Comparison of ENCODE assay signal across 19 cellular contexts in the genomic region with DNA sequence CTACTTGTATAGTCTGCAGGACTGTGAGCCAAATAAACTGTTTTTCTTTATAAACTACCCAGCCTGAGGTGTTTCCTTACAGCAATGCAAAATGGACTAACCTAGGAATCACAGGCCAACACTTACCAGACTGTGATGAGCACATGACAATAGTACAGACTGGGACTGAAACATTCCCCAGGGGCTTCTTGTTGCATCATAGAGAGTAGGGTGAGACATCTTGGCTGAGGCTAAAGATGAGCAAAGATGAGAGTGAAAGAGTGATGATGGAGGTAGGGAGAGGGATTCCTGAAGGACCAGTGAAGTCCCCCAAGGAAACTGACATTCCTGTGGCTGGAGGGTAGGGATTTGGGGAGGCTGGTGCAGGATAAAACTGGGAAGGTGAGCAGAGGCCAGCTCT.
DNase-seq lines count a peak whose midpoint lies in the region; ATAC-seq and TF ChIP-seq lines count a peak whose summit lies in the region.
"Had no signal": no experiment of that assay in that cellular context is flagged by ENCODE, and none has a peak within 500 bp of the region (broad histone marks: within the 10 kb centered on the region; RNA-seq: fewer than 3 reads in every experiment).

No MANE protein-coding gene starts in this region.

- H4K20me1 ChIP-seq in IMR-90 (ENCODE audit: insufficient read depth, low read length), result no peaks in the 10 kb centered on the region
- no peaks in the 10 kb centered on the region for H4K20me1 ChIP-seq in mammary epithelial cell (ENCODE audit: insufficient read depth, low read length)

- ATAC-seq in IMR-90 (ENCODE audit: low read depth), result no peak
- no peak for ATAC-seq in aorta (ENCODE audit: low FRiP score)
- no peak for ATAC-seq in Right ventricle myocardium superior (ENCODE audit: poor library complexity)
- ATAC-seq: Right ventricle myocardium inferior had no signal

- no peak for DNase-seq in IMR-90
- peak; percentile 9 for DNase-seq in mammary epithelial cell
- peak; percentile 23 for DNase-seq in fibroblast of peridontal ligament (ENCODE audit: extremely low read depth)
- no peak for DNase-seq in occipital lobe (lab: John Stamatoyannopoulos, UW)
- no peak for DNase-seq in SW 1271 (lab: John Stamatoyannopoulos, UW)
- DNase-seq in aorta, result no peak
- no peak for DNase-seq in Right ventricle myocardium superior
- DNase-seq: C1 segment of cervical spinal cord, DMS79, H9, Karpas-422, MM.1S, NCI-H1092 treated with DMSO at 0.1 percent for 48 hours, NCI-H2081 treated with DMSO at 0.1 percent for 48 hours, Peyer's patch had no signal

- H3K56ac ChIP-seq in IMR-90 (ENCODE audit: extremely low read depth, insufficient read depth, low read length), result no peak overlapping the region

- CTCF ChIA-PET in IMR-90 (lab: Yijun Ruan, JAX) (no interaction called here), mammary epithelial cell (lab: Charles Lee; ENCODE audit: low non-redundant PET) (no interaction called here)

- TF ChIP-seq CTCF in IMR-90 (conservative IDR thresholded peaks at IDR 0.05; ENCODE audit: low read depth, low read length) (no peak), mammary epithelial cell (conservative IDR thresholded peaks at IDR 0.05 in 1 of 2, IDR thresholded peaks at IDR 0.05 in 1 of 2; ENCODE audit: extremely low read depth in 1 of 2, insufficient read depth in 1 of 2, low read depth in 1 of 2, low read length in 2 of 2) (no peak)

- H3K27me3 ChIP-seq in ACC112 (ENCODE audit: insufficient read depth, low read length) (no peaks in the 10 kb centered on the region), IMR-90 (ENCODE audit: control insufficient read depth, insufficient read depth, low read length) (no peaks in the 10 kb centered on the region), mammary epithelial cell (ENCODE audit: insufficient read depth, low read length) (no peaks in the 10 kb centered on the region), aorta (ENCODE audit: control insufficient read depth in 1 of 2, insufficient read depth in 2 of 2, low read length in 1 of 2) (no peaks in the 10 kb centered on the region)
- H3K27me3 ChIP-seq: Peyer's patch had no signal

- H3K4me3 ChIP-seq in ACC112 (ENCODE audit: low read depth, low read length) (no peak overlapping the region), IMR-90 (ENCODE audit: insufficient read depth, low read depth, low read length) (no peak overlapping the region), mammary epithelial cell (replicated peaks in 1 of 3; ENCODE audit: insufficient read depth in 1 of 3, low read depth in 2 of 3, low read length in 3 of 3) (no peak overlapping the region), aorta (ENCODE audit: low read length in 2 of 2) (no peak overlapping the region)
- H3K4me3 ChIP-seq: Peyer's patch, SK-N-MC had no signal

- no peak overlapping the region for H4K5ac ChIP-seq in IMR-90 (ENCODE audit: low read depth, low read length)

- H3K23ac ChIP-seq in IMR-90 (ENCODE audit: low read depth, low read length), result no peak overlapping the region

- H3K18ac ChIP-seq in IMR-90 (ENCODE audit: low read depth, low read length), result no peak overlapping the region

- in situ Hi-C loops in IMR-90 (cut with MboI; ENCODE audit: low sequenced_read_pairs), result no loop called here
- in situ Hi-C loops in mammary epithelial cell (cut with MboI; ENCODE audit: low sequenced_read_pairs in 2 of 2), result no loop called here

- no peaks in the 10 kb centered on the region for H3K79me2 ChIP-seq in ACC112 (ENCODE audit: control insufficient read depth, insufficient read depth, low read length, unreplicated experiment)
- no peaks in the 10 kb centered on the region for H3K79me2 ChIP-seq in mammary epithelial cell (ENCODE audit: insufficient read depth, low read length)

- H3K9me3 ChIP-seq in IMR-90 (ENCODE audit: control insufficient read depth, insufficient read depth, low read length) (peaks cover 6% of the 10 kb centered on the region; the same call in 1 of the 2 replicates), mammary epithelial cell (replicated peaks; ENCODE audit: insufficient read depth, low read length) (peaks cover 6% of the 10 kb centered on the region), aorta (ENCODE audit: control insufficient read depth, low read length) (peaks cover 1% of the 10 kb centered on the region)
- H3K9me3 ChIP-seq: Peyer's patch had no signal

- POLR2A ChIA-PET in IMR-90 (lab: Charles Lee; ENCODE audit: unreplicated experiment), result no interaction called here

- dilution Hi-C loops in IMR-90 (cut with HindIII; ENCODE audit: low sequenced_read_pairs, unreplicated experiment), result no loop called here
- dilution Hi-C loops in mammary epithelial cell (cut with HindIII; ENCODE audit: low sequenced_read_pairs), result no loop called here

- H3K27ac ChIP-seq in ACC112 (ENCODE audit: low read depth, low read length) (peak overlapping the region; percentile 17; the same call in 1 of the 2 replicates), IMR-90 (ENCODE audit: insufficient read depth, low read length) (no peak overlapping the region), mammary epithelial cell (ENCODE audit: insufficient read depth, low read depth, low read length) (no peak overlapping the region), aorta (ENCODE audit: low read depth in 1 of 2, low read length in 2 of 2) (no peak overlapping the region)
- H3K27ac ChIP-seq: HL-60, Peyer's patch, SK-N-MC had no signal

- H2BK120ac ChIP-seq in IMR-90 (ENCODE audit: low read depth, low read length), result no peak overlapping the region

- H2AK9ac ChIP-seq in IMR-90 (replicated peaks; ENCODE audit: low read depth, low read length, poor library complexity), result no peak overlapping the region

- no peak overlapping the region for H4K91ac ChIP-seq in IMR-90 (ENCODE audit: insufficient read depth, low read depth, low read length)

- H3K36me3 ChIP-seq in ACC112 (ENCODE audit: insufficient read depth, low read length) (peaks cover 25% of the 10 kb centered on the region), IMR-90 (ENCODE audit: control insufficient read depth, insufficient read depth, low read length) (no peaks in the 10 kb centered on the region), mammary epithelial cell (ENCODE audit: insufficient read depth, low read length) (no peaks in the 10 kb centered on the region), aorta (ENCODE audit: control insufficient read depth in 1 of 2, insufficient read depth in 2 of 2, low read length in 1 of 2) (no peaks in the 10 kb centered on the region)
- H3K36me3 ChIP-seq: Peyer's patch had no signal

- H2BK20ac ChIP-seq in IMR-90 (ENCODE audit: low read depth, low read length), result no peak overlapping the region

- TF ChIP-seq POLR2A in IMR-90 (IDR thresholded peaks at IDR 0.05; ENCODE audit: low read depth, low read length), result no peak

- no peak overlapping the region; the same call in 1 of the 2 replicates for H2AK5ac ChIP-seq in IMR-90 (ENCODE audit: low read depth, low read length)

- no peak overlapping the region for H3K9ac ChIP-seq in IMR-90 (ENCODE audit: low read depth, low read length)
- no peak overlapping the region for H3K9ac ChIP-seq in mammary epithelial cell (ENCODE audit: insufficient read depth, low read length)

- peaks cover 5% of the 10 kb centered on the region; the same call in 1 of the 2 replicates for H3K9me1 ChIP-seq in IMR-90 (ENCODE audit: insufficient read depth, low read length)

- H4K8ac ChIP-seq in IMR-90 (ENCODE audit: low read depth in 2 of 2, low read length in 2 of 2), result no peak overlapping the region

- H3K4me2 ChIP-seq in IMR-90 (ENCODE audit: low read depth, low read length) (no peak overlapping the region), mammary epithelial cell (ENCODE audit: insufficient read depth, low read depth, low read length) (no peak overlapping the region)

- no peaks in the 10 kb centered on the region for H3K79me1 ChIP-seq in IMR-90 (ENCODE audit: low read depth in 1 of 2, low read length in 2 of 2)

- no peak overlapping the region for H2BK15ac ChIP-seq in IMR-90 (ENCODE audit: low read depth, low read length)

- H2BK5ac ChIP-seq in IMR-90 (ENCODE audit: low read depth, low read length, poor library complexity, severe bottlenecking), result no peak overlapping the region

- H2AFZ ChIP-seq in ACC112 (ENCODE audit: low read length, unreplicated experiment) (no peak overlapping the region), IMR-90 (replicated peaks; ENCODE audit: low read length, poor library complexity) (no peak overlapping the region), mammary epithelial cell (ENCODE audit: low read depth, low read length) (no peak overlapping the region)

- BruUV-seq in IMR-90 (replicated peaks; lab: Mats Ljungman, UMichigan) (no TSS peak), mammary epithelial cell (replicated peaks; lab: Mats Ljungman, UMichigan) (no TSS peak)

- no peak overlapping the region for H3K14ac ChIP-seq in IMR-90 (replicated peaks; ENCODE audit: low read depth, low read length)

- H3K4ac ChIP-seq in IMR-90 (ENCODE audit: low read depth, low read length), result 0 out of 2 replicates have a peak overlapping the region, but pooled peaks have one; percentile 16

- H3K4me1 ChIP-seq in ACC112 (ENCODE audit: control insufficient read depth, insufficient read depth, low read length, unreplicated experiment) (peaks cover 30% of the 10 kb centered on the region), IMR-90 (ENCODE audit: control insufficient read depth, insufficient read depth, low read length) (peaks cover 2% of the 10 kb centered on the region; the same call in 1 of the 2 replicates), mammary epithelial cell (ENCODE audit: insufficient read depth, low read length) (peaks cover 19% of the 10 kb centered on the region), aorta (ENCODE audit: control insufficient read depth in 1 of 2, insufficient read depth in 2 of 2, low read length in 2 of 2) (no peaks in the 10 kb centered on the region)
- H3K4me1 ChIP-seq: Peyer's patch had no signal

- intact Hi-C loops in IMR-90 (cut with micrococcal nuclease) (no loop called here), mammary epithelial cell (cut with micrococcal nuclease) (loop anchor here (1.0 to 5.0 kb wide), 2 partner anchors 11 to 47 kb away; no protein-coding TSS in a partner anchor), aorta (cut with DNase I) (no loop called here), Right ventricle myocardium superior (cut with DNase I) (no loop called here)

- TF ChIP-seq RAD21 in IMR-90 (IDR thresholded peaks at IDR 0.05; ENCODE audit: low read length), result no peak

TF ChIP-seq in IMR-90, 13 proteins besides CTCF, POLR2A, EP300 and RAD21:
- TF ChIP-seq SMC3 (IDR thresholded peaks at IDR 0.05; ENCODE audit: low read depth, low read length), result no peak
- no peak for TF ChIP-seq RFX5 (IDR thresholded peaks at IDR 0.05; ENCODE audit: low read depth, low read length)
- TF ChIP-seq CEBPB (IDR thresholded peaks at IDR 0.05; ENCODE audit: low read depth, low read length), result peak; percentile 51; the same call in 1 of the 2 replicates
- TF ChIP-seq NFE2L2 (IDR thresholded peaks at IDR 0.05; ENCODE audit: low read depth, low read length), result no peak
- no peak for TF ChIP-seq MAFK (IDR thresholded peaks at IDR 0.05; ENCODE audit: low read depth, low read length)
TF ChIP-seq in IMR-90: peak in this region for 1.

Comparison
In these comparisons a context has a peak if more than half of its experiments do, and no peak if none do; other contexts are left out.
1. DNase-seq: peak in mammary epithelial cell (single experiment) and fibroblast of peridontal ligament (single experiment); none in IMR-90 (single experiment), occipital lobe (single experiment), SW 1271 (0 of 2), aorta (0 of 2) and Right ventricle myocardium superior (single experiment).